In genomic region chr6:40803897-40804702, GRCh38 we compare ENCODE assay signal across 25 cellular contexts.
DNase-seq lines count a peak whose midpoint lies in the region; ATAC-seq and TF ChIP-seq lines count a peak whose summit lies in the region.
"Had no signal": no experiment of that assay in that cellular context is flagged by ENCODE, and none has a peak within 500 bp of the region (broad histone marks: within the 10 kb centered on the region; RNA-seq: fewer than 3 reads in every experiment).

No MANE protein-coding gene starts in this region.

- peak overlapping the region in 1 of 2 donors; percentile 76 for H3K4me3 Mint-ChIP-seq in CD14-positive monocyte
- H3K4me3 Mint-ChIP-seq: H9; nephron; T-helper 1 cell treated with Interleukin-12 subunit alpha and Interleukin-12 subunit beta and Interleukin-4 antibody, amounts not matched to agents 30 μg/mL and 1 μg/mL, for 36 hours had no signal

- 92 to 100% methylated on average over 1 of the region's 1 CpG for WGBS in esophagus, 2 donors

- H3K27me3 Mint-ChIP-seq in CD14-positive monocyte (ENCODE audit: low read depth in 3 of 3): peaks cover 0 to 7% (median 4%) of the 10 kb centered on the region in 3 donors

- no peaks in the 10 kb centered on the region for H3K36me3 ChIP-seq in esophagus (ENCODE audit: control insufficient read depth in 2 of 2, insufficient read depth in 2 of 2, low read length in 1 of 2)
- H3K36me3 ChIP-seq: adrenal gland, SJCRH30, tibial artery had no signal

- H3K27ac ChIP-seq in esophagus (ENCODE audit: low read depth in 2 of 2, low read length in 1 of 2): peak overlapping the region; percentile 89 to 92
- H3K27ac ChIP-seq: adrenal gland, SJCRH30, tibial artery had no signal

- H3K36me3 Mint-ChIP-seq in CD14-positive monocyte: no peaks in the 10 kb centered on the region

- H3K27ac Mint-ChIP-seq in CD14-positive monocyte: peak overlapping the region in 6 of 7 donors; percentile 12 to 82 (median 50)
- H3K27ac Mint-ChIP-seq: nephron; T-helper 1 cell treated with Interleukin-12 subunit alpha and Interleukin-12 subunit beta and Interleukin-4 antibody, amounts not matched to agents 30 μg/mL and 1 μg/mL, for 36 hours had no signal

- H3K4me1 ChIP-seq in esophagus (ENCODE audit: control insufficient read depth in 2 of 2, insufficient read depth in 2 of 2, low read length in 1 of 2): peaks cover 4 to 16% of the 10 kb centered on the region in 2 donors
- H3K4me1 ChIP-seq: SJCRH30, tibial artery had no signal

- TF ChIP-seq CTCF in CD14-positive monocyte (IDR thresholded peaks at IDR 0.05): no peak

- intact Hi-C loops in CD14-positive monocyte (cut with micrococcal nuclease): no loop called here

- no peak overlapping the region for H3K4me3 ChIP-seq in esophagus (ENCODE audit: low read depth in 1 of 2, low read length in 2 of 2)
- H3K4me3 ChIP-seq: adrenal gland, SJCRH30, tibial artery had no signal

- ATAC-seq in HG02970 (IDR thresholded peaks at IDR 0.05; ENCODE audit: low FRiP score, unreplicated experiment) (no peak), HG03095 (IDR thresholded peaks at IDR 0.05; ENCODE audit: unreplicated experiment) (no peak), HG03097 (IDR thresholded peaks at IDR 0.05; ENCODE audit: low FRiP score, unreplicated experiment) (no peak)
- ATAC-seq: stimulated activated naive CD8-positive, alpha-beta T cell treated with anti-CD3 and anti-CD28 coated beads, Interleukin-15, Interleukin-2, amounts not matched to agents 100 U/mL and 50 U/mL, for 24 hours had no signal

- no peaks in the 10 kb centered on the region for H3K9me3 ChIP-seq in esophagus (ENCODE audit: control insufficient read depth in 2 of 2, insufficient read depth in 1 of 2, low read depth in 1 of 2, low read length in 1 of 2)
- H3K9me3 ChIP-seq: adrenal gland, SJCRH30, tibial artery had no signal

- H3K27me3 ChIP-seq in esophagus (ENCODE audit: control insufficient read depth in 1 of 2, insufficient read depth in 2 of 2, low read length in 2 of 2): no peaks in the 10 kb centered on the region
- H3K27me3 ChIP-seq: adrenal gland, SJCRH30, tibial artery had no signal

- peaks cover 0 to 3% (median 0%) of the 10 kb centered on the region in 7 donors for H3K9me3 Mint-ChIP-seq in CD14-positive monocyte
- H3K9me3 Mint-ChIP-seq: H9; nephron; T-helper 1 cell treated with Interleukin-12 subunit alpha and Interleukin-12 subunit beta and Interleukin-4 antibody, amounts not matched to agents 30 μg/mL and 1 μg/mL, for 36 hours had no signal

- peaks cover 53% of the 10 kb centered on the region for H3K4me1 Mint-ChIP-seq in CD14-positive monocyte
- H3K4me1 Mint-ChIP-seq: nephron had no signal

- DNase-seq in CD14-positive monocyte (ENCODE audit: low spot score) (no peak), MV-4-11 (lab: John Stamatoyannopoulos, UW) (peak; percentile 98), pons (ENCODE audit: low spot score) (peak; percentile 76), kidney glomerular epithelial cell (lab: John Stamatoyannopoulos, UW) (no peak)
- DNase-seq: activated CD4-positive, alpha-beta T cell treated with anti-CD3 and anti-CD28 coated beads, Interleukin-2, amount 50 U/mL, for 1 hour; activated CD8-positive, alpha-beta memory T cell treated with anti-CD3 and anti-CD28 coated beads, Interleukin-2, amount 50 U/mL, for 4 hours; activated effector memory CD4-positive, alpha-beta T cell treated with Interleukin-2 at 50 U/mL for 16 hours; DMS79 treated with DMSO at 0.1 percent for 48 hours; H9; Kasumi-1; mesendoderm; NCI-H2107; NCI-H524 treated with DMSO at 0.1 percent for 48 hours; OCI-M1; SJCRH30; stimulated activated CD4-positive, alpha-beta T cell treated with anti-CD3 and anti-CD28 coated beads, Interleukin-1b, Interleukin-23, amount 100 ng/mL, for 48 hours; stimulated activated naive CD8-positive, alpha-beta T cell treated with anti-CD3 and anti-CD28 coated beads, Interleukin-15, Interleukin-2, amounts not matched to agents 100 U/mL and 50 U/mL, for 24 hours; tibial artery had no signal

Comparison
In these comparisons a context has a peak if more than half of its experiments do, and no peak if none do; other contexts are left out.
1. DNase-seq: peak in MV-4-11 (single experiment) and pons (single experiment); none in CD14-positive monocyte (single experiment) and kidney glomerular epithelial cell (single experiment).